10 cellular contexts compared by ENCODE assay signal in genomic region chr12:53004582-53004981, GRCh38. TPM values are rescaled to one million over a fixed set of nuclear protein-coding genes. Genes with fewer than 3 reads are reported as not detected.
DNase-seq lines count a peak whose midpoint lies in the region; ATAC-seq and TF ChIP-seq lines count a peak whose summit lies in the region.
"Had no signal": no experiment of that assay in that cellular context is flagged by ENCODE, and none has a peak within 500 bp of the region (broad histone marks: within the 10 kb centered on the region; RNA-seq: fewer than 3 reads in every experiment).

No MANE protein-coding gene starts in this region.

- H3K27ac ChIP-seq in endodermal cell (ENCODE audit: low read depth, low read length) (peak overlapping the region; percentile 40), osteoblast (ENCODE audit: low read depth, low read length) (peak overlapping the region; percentile 85)

- DNase-seq in NCI-H82 (lab: John Stamatoyannopoulos, UW), result peak; percentile 47
- no peak for DNase-seq in NCI-H82 treated with DMSO at 0.1 percent for 48 hours (lab: John Stamatoyannopoulos, UW; ENCODE audit: unreplicated experiment)
- peak; percentile 27 for DNase-seq in NCI-H69 (lab: John Stamatoyannopoulos, UW)
- peak; percentile 84 for DNase-seq in endodermal cell
- DNase-seq in osteoblast (ENCODE audit: insufficient read length, low spot score, missing footprints), result no peak
- no peak for DNase-seq in NK-92 treated with Interleukin-12 subunit alpha and Interleukin-12 subunit beta, amount 100 ng/mL, for 24 hours (lab: John Stamatoyannopoulos, UW)
- no peak for DNase-seq in HK-2 (ENCODE audit: unreplicated experiment)
- DNase-seq: NCI-H2081 had no signal

- H3K4me3 Mint-ChIP-seq in endodermal cell, result peak overlapping the region; percentile 100

- H3K4me3 ChIP-seq in endodermal cell (ENCODE audit: low read length) (peak overlapping the region; percentile 98), osteoblast (ENCODE audit: insufficient read depth, low read length) (peak overlapping the region; percentile 90)

- H4K20me1 ChIP-seq in osteoblast (ENCODE audit: insufficient read depth, low read length), result peaks cover 28% of the 10 kb centered on the region

- H3K4me1 ChIP-seq in endodermal cell (ENCODE audit: control insufficient read depth, insufficient read depth, low read length), result peaks cover 3% of the 10 kb centered on the region
- peaks cover 37% of the 10 kb centered on the region for H3K4me1 ChIP-seq in osteoblast (ENCODE audit: insufficient read depth, low read length)

- H3K4me1 Mint-ChIP-seq in endodermal cell, result peaks cover 27% of the 10 kb centered on the region

- no peak for TF ChIP-seq CTCF in endodermal cell (conservative IDR thresholded peaks at IDR 0.05)
- no peak for TF ChIP-seq CTCF in osteoblast (IDR thresholded peaks at IDR 0.05; ENCODE audit: extremely low read depth, low read depth, low read length)

- peaks cover 20% of the 10 kb centered on the region for H3K36me3 Mint-ChIP-seq in endodermal cell (ENCODE audit: low read depth)

- no peaks in the 10 kb centered on the region for H3K27me3 ChIP-seq in endodermal cell (ENCODE audit: control insufficient read depth, insufficient read depth, low read length, poor library complexity, severe bottlenecking)
- H3K27me3 ChIP-seq in osteoblast (ENCODE audit: insufficient read depth, low read length), result peaks cover 4% of the 10 kb centered on the region
- H3K27me3 ChIP-seq: right atrium auricular region had no signal

- H3K36me3 ChIP-seq in endodermal cell (ENCODE audit: control insufficient read depth, insufficient read depth, low read length) (peaks cover 14% of the 10 kb centered on the region), osteoblast (ENCODE audit: insufficient read depth, low read length) (peaks cover 15% of the 10 kb centered on the region)
- H3K36me3 ChIP-seq: right atrium auricular region had no signal

- peaks cover 3% of the 10 kb centered on the region for H3K27me3 Mint-ChIP-seq in endodermal cell (ENCODE audit: insufficient read depth)

- H3K9me3 ChIP-seq in endodermal cell (ENCODE audit: control insufficient read depth, low read length) (no peaks in the 10 kb centered on the region), osteoblast (ENCODE audit: low read depth, low read length) (no peaks in the 10 kb centered on the region)
- H3K9me3 ChIP-seq: right atrium auricular region had no signal

- peaks cover 40% of the 10 kb centered on the region for H3K79me2 ChIP-seq in osteoblast (ENCODE audit: insufficient read depth, low read length)

- H3K9me3 Mint-ChIP-seq in endodermal cell, result no peaks in the 10 kb centered on the region

- H2AFZ ChIP-seq in osteoblast (ENCODE audit: low read length), result no peak overlapping the region

- peak overlapping the region; percentile 88 for H3K9ac ChIP-seq in endodermal cell (ENCODE audit: extremely low read depth, low read length, poor library complexity, severe bottlenecking)

- H3K4me2 ChIP-seq in osteoblast (ENCODE audit: insufficient read depth, low read length), result peak overlapping the region; percentile 85

- no peak for ATAC-seq in HG02870 (IDR thresholded peaks at IDR 0.05; ENCODE audit: unreplicated experiment)

- H3K27ac Mint-ChIP-seq in endodermal cell, result peak overlapping the region; percentile 80

- WGBS in endodermal cell (ENCODE audit: insufficient coverage in 1 of 2, insufficient read length in 1 of 2), 2 experiments, result 56 to 82% methylated on average over 2 of the region's 2 CpGs

RNA-seq across cellular contexts. Expression of gene EIF4B, which starts 1.7 kb away (rescaled TPM):
- total RNA-seq in endodermal cell (100 to 1,000 TPM; 596 to 655 TPM), osteoblast (1,135 and 1,332 TPM in 2 replicates)
- 388 TPM for polyA plus RNA-seq in endodermal cell (2013, experiment 1 of 2)
- polyA plus RNA-seq in endodermal cell (2013, experiment 2 of 2), result 341 TPM

RNA-seq across cellular contexts. Expression of gene TNS2, which starts 45.3 kb away (rescaled TPM):
- total RNA-seq in endodermal cell, result 10 to 100 TPM; 10.2 to 12.6 TPM
- 9.5 TPM for polyA plus RNA-seq in endodermal cell (2013, experiment 1 of 2)
- polyA plus RNA-seq in endodermal cell (2013, experiment 2 of 2), result 9.6 TPM
- total RNA-seq in osteoblast, result 72.0 and 76.0 TPM in 2 replicates

RNA-seq across cellular contexts. Expression of gene KRT18, which starts 55.7 kb away (rescaled TPM):
- 1,000 to 10,000 TPM in 1 of 2 donors, 100 to 1,000 TPM in 1; 858 to 1,019 TPM for total RNA-seq in endodermal cell
- 283 TPM for polyA plus RNA-seq in endodermal cell (2013, experiment 1 of 2)
- polyA plus RNA-seq in endodermal cell (2013, experiment 2 of 2), result 352 TPM
- 22.4 and 61.9 TPM in 2 replicates for total RNA-seq in osteoblast

Comparison
In these comparisons a context has a peak if more than half of its experiments do, and no peak if none do; other contexts are left out.
1. DNase-seq: peak in NCI-H82 (single experiment), NCI-H69 (single experiment) and endodermal cell (single experiment); none in NCI-H82 treated with DMSO at 0.1 percent for 48 hours (single experiment), osteoblast (single experiment), NK-92 treated with Interleukin-12 subunit alpha and Interleukin-12 subunit beta, amount 100 ng/mL, for 24 hours (single experiment) and HK-2 (single experiment).
2. RNA of gene KRT18, which starts 55.7 kb away (total RNA-seq): 858 to 1,019 TPM in endodermal cell; 22.4 to 61.9 TPM in osteoblast; every median in the first group is over 10 times any median in the second.